In the genomic region with DNA sequence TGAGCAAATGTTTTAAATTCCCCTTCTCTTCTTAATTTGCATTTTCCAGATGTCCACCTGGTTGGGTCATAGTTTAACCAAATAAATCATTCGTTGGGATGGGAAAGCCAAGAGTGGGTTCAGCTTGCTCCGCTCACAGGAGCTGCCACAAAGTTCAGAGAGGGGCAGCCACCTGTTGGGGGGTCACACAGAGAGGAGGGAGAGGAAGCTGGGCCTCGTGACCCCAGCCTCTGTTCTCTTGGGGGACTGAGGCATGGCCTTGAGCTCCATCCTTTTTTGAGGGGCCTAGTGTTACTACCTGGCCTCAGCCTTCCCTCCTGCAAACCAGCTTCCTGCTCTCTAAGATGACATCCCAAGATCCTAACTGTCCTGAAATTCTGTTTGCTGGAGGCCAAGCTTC, we compare ENCODE assay signal across 24 cellular contexts. TPM values are rescaled to one million over a fixed set of nuclear protein-coding genes. Genes with fewer than 3 reads are reported as not detected.
"Had no signal": no experiment of that assay in that cellular context is flagged by ENCODE, and none has a peak within 500 bp of the region (broad histone marks: within the 10 kb centered on the region; RNA-seq: fewer than 3 reads in every experiment).

No MANE protein-coding gene starts in this region.

- H3K27ac Mint-ChIP-seq: activated CD8-positive, alpha-beta T cell treated with anti-CD3 and anti-CD28 coated beads for 36 hours; activated naive CD4-positive, alpha-beta T cell treated with anti-CD3 and anti-CD28 coated beads, Interleukin-2, amount 50 U/mL, for 24 hours; T-helper 1 cell treated with Interleukin-12 subunit alpha and Interleukin-12 subunit beta and Interleukin-4 antibody, amounts not matched to agents 30 μg/mL and 1 μg/mL, for 36 hours had no signal

- H3K4me3 ChIP-seq: ascending aorta, body of pancreas, Peyer's patch, SJCRH30 had no signal

- H3K9me3 ChIP-seq: ascending aorta, body of pancreas, Peyer's patch, SJCRH30, SK-N-SH had no signal

- H3K36me3 Mint-ChIP-seq: activated naive CD4-positive, alpha-beta T cell treated with anti-CD3 and anti-CD28 coated beads, Interleukin-2, amount 50 U/mL, for 24 hours had no signal

- ATAC-seq: activated CD4-positive, CD25-positive, alpha-beta regulatory T cell treated with anti-CD3 and anti-CD28 coated beads, Interleukin-2, amount 50 U/mL, for 24 hours; activated CD8-positive, alpha-beta T cell treated with anti-CD3 and anti-CD28 coated beads for 36 hours; body of pancreas had no signal

- H3K4me2 ChIP-seq: SK-N-SH had no signal

- H3K27me3 ChIP-seq: ascending aorta, body of pancreas, Peyer's patch, SJCRH30 had no signal

- H3K36me3 ChIP-seq: ascending aorta, Peyer's patch, SJCRH30 had no signal

- H3K4me3 Mint-ChIP-seq: activated CD8-positive, alpha-beta T cell treated with anti-CD3 and anti-CD28 coated beads for 36 hours; activated naive CD4-positive, alpha-beta T cell treated with anti-CD3 and anti-CD28 coated beads, Interleukin-2, amount 50 U/mL, for 24 hours; T-helper 1 cell treated with Interleukin-12 subunit alpha and Interleukin-12 subunit beta and Interleukin-4 antibody, amounts not matched to agents 30 μg/mL and 1 μg/mL, for 36 hours had no signal

- H3K27me3 Mint-ChIP-seq: activated naive CD4-positive, alpha-beta T cell treated with anti-CD3 and anti-CD28 coated beads, Interleukin-2, amount 50 U/mL, for 24 hours had no signal

- H3K27ac ChIP-seq: ascending aorta, body of pancreas, Peyer's patch, RWPE1, SJCRH30 had no signal

- H3K9me3 Mint-ChIP-seq: activated CD8-positive, alpha-beta T cell treated with anti-CD3 and anti-CD28 coated beads for 36 hours; activated naive CD4-positive, alpha-beta T cell treated with anti-CD3 and anti-CD28 coated beads, Interleukin-2, amount 50 U/mL, for 24 hours; T-helper 1 cell treated with Interleukin-12 subunit alpha and Interleukin-12 subunit beta and Interleukin-4 antibody, amounts not matched to agents 30 μg/mL and 1 μg/mL, for 36 hours had no signal

- DNase-seq: activated CD4-positive, alpha-beta T cell treated with anti-CD3 and anti-CD28 coated beads for 4 hours; activated CD8-positive, alpha-beta memory T cell treated with anti-CD3 and anti-CD28 coated beads, Interleukin-2, amount 50 U/mL, for 48 hours; activated CD8-positive, alpha-beta T cell treated with anti-CD3 and anti-CD28 coated beads for 36 hours; activated naive CD4-positive, alpha-beta T cell; activated T-cell treated with anti-CD3 and anti-CD28 coated beads, Interleukin-2, amount 50 U/mL, for 1 hour; body of pancreas; NCI-H1092 treated with DMSO at 0.1 percent for 48 hours; NCI-H1417 treated with DMSO at 0.1 percent for 48 hours; NCI-H1694; NCI-H2029; NCI-H2107; NCI-H2171 treated with DMSO at 0.1 percent for 48 hours; NCI-H226; NCI-H526; NCI-H82; Peyer's patch; Right ventricle myocardium superior; SJCRH30; SK-N-SH had no signal

RNA-seq across cellular contexts. Expression of a gene that starts 2.5 kb away (rescaled TPM):
- total RNA-seq: ascending aorta, body of pancreas, SJCRH30 had no signal
